1 cellular context compared by ENCODE assay signal in genomic region chr16:1082266-1082951, GRCh38.
A peak's percentile ranks its signal among the peaks of the same experiment; 100 is the strongest.
TF ChIP-seq lines count a peak whose summit lies in the region.

No MANE protein-coding gene starts in this region.

TF ChIP-seq in HepG2, 621 proteins besides CTCF, POLR2A, EP300 and RAD21 (continues in another document):
- TF ChIP-seq ZNF484 (CRISPR knock-in tag; IDR thresholded peaks at IDR 0.05; ENCODE audit: borderline replicate concordance, low read depth) (0 out of 2 replicates have a peak, but pooled peaks have one; percentile 24), HDAC6 (IDR thresholded peaks at IDR 0.05; ENCODE audit: low read depth, low read length) (no peak), SMAD9 (CRISPR knock-in tag; IDR thresholded peaks at IDR 0.05) (peak; percentile 99; the same call in 1 of the 2 replicates), CBX2 (IDR thresholded peaks at IDR 0.05; ENCODE audit: low read depth, low read length) (no peak), CBX2 (CRISPR knock-in tag; IDR thresholded peaks at IDR 0.05; ENCODE audit: low read depth) (peak; percentile 34; the same call in 1 of the 2 replicates), ZNF883 (CRISPR knock-in tag; IDR thresholded peaks at IDR 0.05; ENCODE audit: not compliant biosample characterization) (peak; percentile 87), RBM39 (IDR thresholded peaks at IDR 0.05; ENCODE audit: low read depth, low read length, poor library complexity, severe bottlenecking) (no peak), GMEB2 (CRISPR knock-in tag; IDR thresholded peaks at IDR 0.05; ENCODE audit: low read depth) (no peak), MAFF (IDR thresholded peaks at IDR 0.05; ENCODE audit: low read depth, low read length) (no peak), MEIS2 (CRISPR knock-in tag; IDR thresholded peaks at IDR 0.05) (peak; percentile 69), DRAP1 (CRISPR knock-in tag; IDR thresholded peaks at IDR 0.05) (peak; percentile 65), ARNTL (CRISPR knock-in tag; IDR thresholded peaks at IDR 0.05) (peak; percentile 99), KAT8 (CRISPR knock-in tag; IDR thresholded peaks at IDR 0.05) (peak; percentile 84), SRSF4 (IDR thresholded peaks at IDR 0.05; ENCODE audit: low read depth, low read length, poor library complexity, severe bottlenecking) (no peak), MTERF4 (CRISPR knock-in tag; IDR thresholded peaks at IDR 0.05) (peak; percentile 83; the same call in 1 of the 2 replicates), ZNF136 (CRISPR knock-in tag; IDR thresholded peaks at IDR 0.05; ENCODE audit: low read depth) (peak; percentile 90; the same call in 1 of the 2 replicates), HNRNPL (IDR thresholded peaks at IDR 0.05; ENCODE audit: low read depth, low read length) (peak; percentile 55; the same call in 1 of the 2 replicates), IRF9 (CRISPR knock-in tag; IDR thresholded peaks at IDR 0.05; ENCODE audit: borderline replicate concordance) (peak; percentile 96), ATM (IDR thresholded peaks at IDR 0.05; ENCODE audit: borderline replicate concordance) (no peak), HIVEP1 (CRISPR knock-in tag; IDR thresholded peaks at IDR 0.05) (peak; percentile 95), ZNF530 (CRISPR knock-in tag; IDR thresholded peaks at IDR 0.05; ENCODE audit: low read depth) (peak; percentile 32; the same call in 1 of the 2 replicates), KDM3A (CRISPR knock-in tag; IDR thresholded peaks at IDR 0.05; ENCODE audit: low read depth) (peak; percentile 71), BRCA1 (CRISPR knock-in tag; IDR thresholded peaks at IDR 0.05) (peak; percentile 83; the same call in 1 of the 2 replicates), TERF1 (CRISPR knock-in tag; IDR thresholded peaks at IDR 0.05) (no peak), ZNF607 (CRISPR knock-in tag; IDR thresholded peaks at IDR 0.05; ENCODE audit: borderline replicate concordance) (peak; percentile 97), PHB2 (IDR thresholded peaks at IDR 0.05; ENCODE audit: partially characterized antibody) (no peak), CBX5 (CRISPR knock-in tag; IDR thresholded peaks at IDR 0.05; ENCODE audit: borderline replicate concordance) (peak; percentile 29), ZNF713 (CRISPR knock-in tag; IDR thresholded peaks at IDR 0.05) (no peak), ZBTB1 (CRISPR knock-in tag; IDR thresholded peaks at IDR 0.05; ENCODE audit: borderline replicate concordance) (no peak), ATF4 (CRISPR knock-in tag; IDR thresholded peaks at IDR 0.05) (peak in 1 of 2 experiments; percentile 67; a peak in 1 of 4 replicates), JUND (CRISPR knock-in tag; IDR thresholded peaks at IDR 0.05) (peak; percentile 82; the same call in 1 of the 2 replicates), HOXA3 (CRISPR knock-in tag; IDR thresholded peaks at IDR 0.05) (peak; percentile 90), NAIF1 (CRISPR knock-in tag; IDR thresholded peaks at IDR 0.05; ENCODE audit: borderline replicate concordance) (peak; percentile 38; the same call in 1 of the 2 replicates), PRMT3 (CRISPR knock-in tag; IDR thresholded peaks at IDR 0.05; ENCODE audit: borderline replicate concordance, low read depth) (no peak), THYN1 (CRISPR knock-in tag; IDR thresholded peaks at IDR 0.05; ENCODE audit: borderline replicate concordance, low read depth) (no peak), ARNT2 (CRISPR knock-in tag; IDR thresholded peaks at IDR 0.05; ENCODE audit: low read depth) (peak; percentile 85), ZFYVE20 (CRISPR knock-in tag; IDR thresholded peaks at IDR 0.05; ENCODE audit: borderline replicate concordance, low read depth) (no peak), BHLHE40 (IDR thresholded peaks at IDR 0.05; ENCODE audit: low read length) (peak; percentile 56; the same call in 1 of the 2 replicates), FIP1L1 (IDR thresholded peaks at IDR 0.05; ENCODE audit: borderline replicate concordance, insufficient read depth, low read depth, low read length) (no peak), ZNF18 (CRISPR knock-in tag; IDR thresholded peaks at IDR 0.05; ENCODE audit: insufficient replicate concordance) (peak; percentile 75), PHF5A (CRISPR knock-in tag; IDR thresholded peaks at IDR 0.05; ENCODE audit: low read depth, unreplicated experiment) (peak; percentile 94), ZNF263 (CRISPR knock-in tag; IDR thresholded peaks at IDR 0.05) (peak; percentile 66; the same call in 1 of the 2 replicates), ESRRA (CRISPR knock-in tag; IDR thresholded peaks at IDR 0.05; ENCODE audit: low read depth) (peak; percentile 99), RBAK (CRISPR knock-in tag; IDR thresholded peaks at IDR 0.05) (0 out of 2 replicates have a peak, but pooled peaks have one; percentile 13), ZNF337 (CRISPR knock-in tag; IDR thresholded peaks at IDR 0.05; ENCODE audit: borderline replicate concordance, low read depth) (peak; percentile 90; the same call in 1 of the 2 replicates), ATF6 (CRISPR knock-in tag; conservative IDR thresholded peaks at IDR 0.05) (peak; percentile 84; the same call in 1 of the 2 replicates), E2F1 (CRISPR knock-in tag; IDR thresholded peaks at IDR 0.05) (peak; percentile 35)
- TF ChIP-seq, protein P1, sequence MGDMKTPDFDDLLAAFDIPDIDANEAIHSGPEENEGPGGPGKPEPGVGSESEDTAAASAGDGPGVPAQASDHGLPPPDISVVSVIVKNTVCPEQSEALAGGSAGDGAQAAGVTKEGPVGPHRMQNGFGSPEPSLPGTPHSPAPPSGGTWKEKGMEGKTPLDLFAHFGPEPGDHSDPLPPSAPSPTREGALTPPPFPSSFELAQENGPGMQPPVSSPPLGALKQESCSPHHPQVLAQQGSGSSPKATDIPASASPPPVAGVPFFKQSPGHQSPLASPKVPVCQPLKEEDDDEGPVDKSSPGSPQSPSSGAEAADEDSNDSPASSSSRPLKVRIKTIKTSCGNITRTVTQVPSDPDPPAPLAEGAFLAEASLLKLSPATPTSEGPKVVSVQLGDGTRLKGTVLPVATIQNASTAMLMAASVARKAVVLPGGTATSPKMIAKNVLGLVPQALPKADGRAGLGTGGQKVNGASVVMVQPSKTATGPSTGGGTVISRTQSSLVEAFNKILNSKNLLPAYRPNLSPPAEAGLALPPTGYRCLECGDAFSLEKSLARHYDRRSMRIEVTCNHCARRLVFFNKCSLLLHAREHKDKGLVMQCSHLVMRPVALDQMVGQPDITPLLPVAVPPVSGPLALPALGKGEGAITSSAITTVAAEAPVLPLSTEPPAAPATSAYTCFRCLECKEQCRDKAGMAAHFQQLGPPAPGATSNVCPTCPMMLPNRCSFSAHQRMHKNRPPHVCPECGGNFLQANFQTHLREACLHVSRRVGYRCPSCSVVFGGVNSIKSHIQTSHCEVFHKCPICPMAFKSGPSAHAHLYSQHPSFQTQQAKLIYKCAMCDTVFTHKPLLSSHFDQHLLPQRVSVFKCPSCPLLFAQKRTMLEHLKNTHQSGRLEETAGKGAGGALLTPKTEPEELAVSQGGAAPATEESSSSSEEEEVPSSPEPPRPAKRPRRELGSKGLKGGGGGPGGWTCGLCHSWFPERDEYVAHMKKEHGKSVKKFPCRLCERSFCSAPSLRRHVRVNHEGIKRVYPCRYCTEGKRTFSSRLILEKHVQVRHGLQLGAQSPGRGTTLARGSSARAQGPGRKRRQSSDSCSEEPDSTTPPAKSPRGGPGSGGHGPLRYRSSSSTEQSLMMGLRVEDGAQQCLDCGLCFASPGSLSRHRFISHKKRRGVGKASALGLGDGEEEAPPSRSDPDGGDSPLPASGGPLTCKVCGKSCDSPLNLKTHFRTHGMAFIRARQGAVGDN (CRISPR knock-in tag; IDR thresholded peaks at IDR 0.05) = peak; percentile 99
- TF ChIP-seq, protein P2, sequence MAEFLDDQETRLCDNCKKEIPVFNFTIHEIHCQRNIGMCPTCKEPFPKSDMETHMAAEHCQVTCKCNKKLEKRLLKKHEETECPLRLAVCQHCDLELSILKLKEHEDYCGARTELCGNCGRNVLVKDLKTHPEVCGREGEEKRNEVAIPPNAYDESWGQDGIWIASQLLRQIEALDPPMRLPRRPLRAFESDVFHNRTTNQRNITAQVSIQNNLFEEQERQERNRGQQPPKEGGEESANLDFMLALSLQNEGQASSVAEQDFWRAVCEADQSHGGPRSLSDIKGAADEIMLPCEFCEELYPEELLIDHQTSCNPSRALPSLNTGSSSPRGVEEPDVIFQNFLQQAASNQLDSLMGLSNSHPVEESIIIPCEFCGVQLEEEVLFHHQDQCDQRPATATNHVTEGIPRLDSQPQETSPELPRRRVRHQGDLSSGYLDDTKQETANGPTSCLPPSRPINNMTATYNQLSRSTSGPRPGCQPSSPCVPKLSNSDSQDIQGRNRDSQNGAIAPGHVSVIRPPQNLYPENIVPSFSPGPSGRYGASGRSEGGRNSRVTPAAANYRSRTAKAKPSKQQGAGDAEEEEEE (CRISPR knock-in tag; IDR thresholded peaks at IDR 0.05; ENCODE audit: borderline replicate concordance) = peak; percentile 82; the same call in 1 of the 2 replicates
